Comparison of ENCODE assay signal across 13 cellular contexts in the genomic region with DNA sequence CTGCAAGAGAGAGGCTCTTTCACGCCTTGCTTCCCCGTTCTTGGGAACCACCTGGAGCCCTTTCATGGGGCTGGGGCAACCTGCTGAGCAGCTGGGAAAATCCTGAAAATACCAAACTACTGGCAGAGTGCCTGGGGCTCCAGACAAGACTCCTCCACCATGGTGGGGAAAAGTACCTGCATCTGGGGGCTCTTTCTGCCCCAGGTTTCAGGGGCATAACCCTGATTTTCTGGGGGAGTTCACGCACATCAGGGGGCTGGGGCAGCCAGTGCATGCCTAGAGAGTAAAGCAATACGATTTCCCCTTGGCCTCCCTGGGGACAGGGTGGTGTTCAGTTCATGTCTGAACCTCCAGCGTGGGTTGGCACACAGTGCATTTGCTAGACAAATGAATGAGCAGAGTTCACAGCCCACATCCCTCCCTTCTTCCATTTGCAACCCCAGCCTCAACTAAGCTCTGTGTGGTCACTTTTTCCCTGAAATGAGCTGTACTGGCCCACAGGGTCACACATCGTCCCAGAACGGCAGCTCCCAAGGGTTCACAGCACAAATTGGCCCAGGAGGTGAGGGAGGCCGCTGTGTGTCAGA. TPM values are rescaled to one million over a fixed set of nuclear protein-coding genes. Genes with fewer than 3 reads are reported as not detected.
DNase-seq lines count a peak whose midpoint lies in the region; ATAC-seq and TF ChIP-seq lines count a peak whose summit lies in the region.
"Had no signal": no experiment of that assay in that cellular context is flagged by ENCODE, and none has a peak within 500 bp of the region (broad histone marks: within the 10 kb centered on the region; RNA-seq: fewer than 3 reads in every experiment).

No MANE protein-coding gene starts in this region.

- no peak overlapping the region for H3K27ac ChIP-seq in CD4-positive, alpha-beta T cell (ENCODE audit: low read depth, low read length)
- H3K27ac ChIP-seq in coronary artery: no peak overlapping the region

- peak; percentile 36 for DNase-seq in GM10266 (ENCODE audit: extremely low spot score)
- no peak for DNase-seq in glutamatergic neuron
- no peak for DNase-seq in CD4-positive, alpha-beta T cell
- no peak for DNase-seq in LoVo (ENCODE audit: low spot score)
- no peak for DNase-seq in coronary artery (ENCODE audit: low spot score)
- DNase-seq: CD4-positive, CD25-positive, alpha-beta regulatory T cell; KBM-7 had no signal

- H3K36me3 Mint-ChIP-seq in glutamatergic neuron (ENCODE audit: unreplicated experiment): no peaks in the 10 kb centered on the region
- no peaks in the 10 kb centered on the region for H3K36me3 Mint-ChIP-seq in CD4-positive, alpha-beta T cell (ENCODE audit: low read depth)
- H3K36me3 Mint-ChIP-seq: CD4-positive, CD25-positive, alpha-beta regulatory T cell had no signal

- CTCF ChIA-PET in CD4-positive, alpha-beta T cell (lab: Charles Lee): no interaction called here

- peak overlapping the region; percentile 41 for H3K27ac Mint-ChIP-seq in glutamatergic neuron (ENCODE audit: unreplicated experiment)
- no peak overlapping the region for H3K27ac Mint-ChIP-seq in CD4-positive, alpha-beta T cell

- ATAC-seq in GM21447 (IDR thresholded peaks at IDR 0.05; ENCODE audit: unreplicated experiment): peak; percentile 74
- peak; percentile 51 for ATAC-seq in HG03457 (IDR thresholded peaks at IDR 0.05; ENCODE audit: unreplicated experiment)
- ATAC-seq in CD4-positive, alpha-beta T cell (ENCODE audit: poor library complexity): no peak
- no peak for ATAC-seq in HG03135 (IDR thresholded peaks at IDR 0.05; ENCODE audit: unreplicated experiment)

- peaks cover 6% of the 10 kb centered on the region for H3K27me3 Mint-ChIP-seq in glutamatergic neuron (ENCODE audit: unreplicated experiment)
- H3K27me3 Mint-ChIP-seq in CD4-positive, alpha-beta T cell: no peaks in the 10 kb centered on the region

- H3K27me3 ChIP-seq in CD4-positive, alpha-beta T cell (ENCODE audit: control insufficient read depth, insufficient read depth, low read length): no peaks in the 10 kb centered on the region

- no peaks in the 10 kb centered on the region for H3K9me3 Mint-ChIP-seq in glutamatergic neuron (ENCODE audit: unreplicated experiment)
- H3K9me3 Mint-ChIP-seq in CD4-positive, alpha-beta T cell: no peaks in the 10 kb centered on the region

- H3K4me3 Mint-ChIP-seq in glutamatergic neuron (ENCODE audit: unreplicated experiment): no peak overlapping the region
- H3K4me3 Mint-ChIP-seq in CD4-positive, alpha-beta T cell: no peak overlapping the region
- H3K4me3 Mint-ChIP-seq: CD4-positive, CD25-positive, alpha-beta regulatory T cell had no signal

- POLR2A ChIA-PET in CD4-positive, alpha-beta T cell (lab: Charles Lee): no interaction called here

- H3K9me3 ChIP-seq in CD4-positive, alpha-beta T cell (ENCODE audit: control insufficient read depth, low read length): no peaks in the 10 kb centered on the region

- H3K4me1 Mint-ChIP-seq in glutamatergic neuron (ENCODE audit: low read depth, unreplicated experiment): peaks cover 22% of the 10 kb centered on the region
- H3K4me1 Mint-ChIP-seq in CD4-positive, alpha-beta T cell (ENCODE audit: low read depth): peaks cover 3% of the 10 kb centered on the region

- no peak overlapping the region for H3K4me3 ChIP-seq in coronary artery
- H3K4me3 ChIP-seq: lung had no signal

- TF ChIP-seq CTCF in GM10266 (IDR thresholded peaks at IDR 0.05; ENCODE audit: control insufficient read depth, insufficient read depth, low read depth, missing control alignments) (no peak), glutamatergic neuron (IDR thresholded peaks at IDR 0.05; ENCODE audit: partially characterized antibody, unreplicated experiment) (no peak), coronary artery (IDR thresholded peaks at IDR 0.05) (no peak)
- TF ChIP-seq CTCF in CD4-positive, alpha-beta T cell (IDR thresholded peaks at IDR 0.05): no peak

- intact Hi-C loops in CD4-positive, alpha-beta T cell (cut with DNase I, micrococcal nuclease): loop anchor here in 1 of 2 experiments (10.0 kb wide), 1 partner anchor 122 kb away; a partner anchor contains a TSS

RNA-seq across cellular contexts. Expression of a gene that starts 5.2 kb away (rescaled TPM):
- total RNA-seq in glutamatergic neuron (ENCODE audit: unreplicated experiment): 124 TPM
- total RNA-seq in CD4-positive, alpha-beta T cell: 1 to 10 TPM; 2.9 to 3.5 TPM

RNA-seq across cellular contexts. Expression of a gene that starts 55.3 kb away (rescaled TPM):
- 0.44 TPM for total RNA-seq in glutamatergic neuron (ENCODE audit: unreplicated experiment)
- total RNA-seq in CD4-positive, alpha-beta T cell: not detected
- total RNA-seq: CD4-positive, CD25-positive, alpha-beta regulatory T cell; endothelial cell of umbilical vein; lung; temporal lobe had no signal

Comparison
In these comparisons a context has a peak if more than half of its experiments do, and no peak if none do; other contexts are left out.
1. ATAC-seq: peak in GM21447 (single experiment) and HG03457 (single experiment); none in CD4-positive, alpha-beta T cell (single experiment) and HG03135 (single experiment).
2. RNA of a gene that starts 5.2 kb away (total RNA-seq): 124 TPM in glutamatergic neuron (single experiment); 2.9 to 3.5 TPM in CD4-positive, alpha-beta T cell; every median in the first group is over 10 times any median in the second.